ENCODE assay signal across 7 cellular contexts in genomic region chr2:214808481-214808931, GRCh38. TPM values are rescaled to one million over a fixed set of nuclear protein-coding genes. Genes with fewer than 3 reads are reported as not detected.
DNase-seq lines count a peak whose midpoint lies in the region; ATAC-seq and TF ChIP-seq lines count a peak whose summit lies in the region.

No MANE protein-coding gene starts in this region.

- 1 to 3% methylated on average over 6 to 7 of the region's 7 CpGs for WGBS in endodermal cell (ENCODE audit: insufficient coverage in 1 of 2, insufficient read length in 1 of 2), 2 experiments

- H3K27ac ChIP-seq in PC-3 (ENCODE audit: low read length) (peak overlapping the region; percentile 79), endodermal cell (ENCODE audit: low read depth, low read length) (peak overlapping the region; percentile 92), neural cell (ENCODE audit: low read length) (no peak overlapping the region)

- CTCF ChIA-PET in PC-3 (lab: Charles Lee): interaction anchor here (0.5 to 0.7 kb wide), 2 partner anchors 22 to 1205 kb away, joined by 3 to 5 read pairs; no protein-coding TSS in a partner anchor

- no peaks in the 10 kb centered on the region for H3K9me3 Mint-ChIP-seq in endodermal cell

- no peak for TF ChIP-seq EP300 in neural cell (conservative IDR thresholded peaks at IDR 0.05; ENCODE audit: poor library complexity, severe bottlenecking)

- TF ChIP-seq CTCF in PC-3 (conservative IDR thresholded peaks at IDR 0.05; ENCODE audit: low read depth, low read length): no peak
- TF ChIP-seq CTCF in endodermal cell (conservative IDR thresholded peaks at IDR 0.05): no peak
- TF ChIP-seq CTCF in neural cell (IDR thresholded peaks at IDR 0.05; ENCODE audit: poor library complexity, severe bottlenecking): no peak

- intact Hi-C loops in PC-3 (cut with micrococcal nuclease): loop anchor here (5.0 kb wide), 3 partner anchors 116 to 731 kb away; no protein-coding TSS in a partner anchor
- intact Hi-C loops in posterior vena cava (cut with DNase I): no loop called here

- POLR2A ChIA-PET in PC-3 (lab: Charles Lee; ENCODE audit: unreplicated experiment): no interaction called here

- H3K9me3 ChIP-seq in PC-3 (ENCODE audit: low read length): no peaks in the 10 kb centered on the region
- no peaks in the 10 kb centered on the region for H3K9me3 ChIP-seq in endodermal cell (ENCODE audit: control insufficient read depth, low read length)
- no peaks in the 10 kb centered on the region for H3K9me3 ChIP-seq in neural cell (ENCODE audit: low read length)

- H2AFZ ChIP-seq in PC-3 (ENCODE audit: low read length): peak overlapping the region; percentile 99
- no peak overlapping the region for H2AFZ ChIP-seq in neural cell (ENCODE audit: low read depth, low read length)

- H3K4me3 ChIP-seq in PC-3 (ENCODE audit: low read length) (peak overlapping the region; percentile 81), endodermal cell (ENCODE audit: low read length) (peak overlapping the region; percentile 100), neural cell (ENCODE audit: low read length) (peak overlapping the region; percentile 88)

- H3K4me3 Mint-ChIP-seq in endodermal cell: peak overlapping the region; percentile 94

- H3K9ac ChIP-seq in PC-3 (ENCODE audit: low read length) (peak overlapping the region; percentile 95), endodermal cell (ENCODE audit: extremely low read depth, low read length, poor library complexity, severe bottlenecking) (peak overlapping the region; percentile 83), neural cell (ENCODE audit: low read length) (no peak overlapping the region)

- H3K4me1 Mint-ChIP-seq in endodermal cell: peaks cover 37% of the 10 kb centered on the region

- H3K79me2 ChIP-seq in PC-3 (ENCODE audit: low read length): peaks cover 59% of the 10 kb centered on the region
- H3K79me2 ChIP-seq in neural cell (replicated peaks; ENCODE audit: insufficient read depth, low read length): peaks cover 19% of the 10 kb centered on the region

- H3K27ac Mint-ChIP-seq in endodermal cell: peak overlapping the region; percentile 97

- peaks cover 15% of the 10 kb centered on the region for H3K27me3 Mint-ChIP-seq in endodermal cell (ENCODE audit: insufficient read depth)

- no peaks in the 10 kb centered on the region for H3K9me2 ChIP-seq in PC-3 (replicated peaks; ENCODE audit: low read length)
- H3K9me2 ChIP-seq in neural cell (ENCODE audit: insufficient read depth, low read length): no peaks in the 10 kb centered on the region

- peaks cover 28% of the 10 kb centered on the region for H3K4me1 ChIP-seq in PC-3 (ENCODE audit: insufficient read depth, low read length)
- H3K4me1 ChIP-seq in endodermal cell (ENCODE audit: control insufficient read depth, insufficient read depth, low read length): peaks cover 2% of the 10 kb centered on the region

- H3K27me3 ChIP-seq in PC-3 (ENCODE audit: low read length): no peaks in the 10 kb centered on the region
- H3K27me3 ChIP-seq in endodermal cell (ENCODE audit: control insufficient read depth, insufficient read depth, low read length, poor library complexity, severe bottlenecking): no peaks in the 10 kb centered on the region
- peaks cover 11% of the 10 kb centered on the region for H3K27me3 ChIP-seq in neural cell (ENCODE audit: insufficient read depth, low read depth, low read length)

- H3K36me3 Mint-ChIP-seq in endodermal cell (ENCODE audit: low read depth): peaks cover 12% of the 10 kb centered on the region

- ATAC-seq in GM19438 (IDR thresholded peaks at IDR 0.05; ENCODE audit: low read depth, unreplicated experiment): peak; percentile 0
- ATAC-seq in PC-3: no peak
- ATAC-seq in HG02623 (IDR thresholded peaks at IDR 0.05; ENCODE audit: unreplicated experiment): no peak

- peak overlapping the region; percentile 90 for H3K4me2 ChIP-seq in PC-3 (ENCODE audit: low read length)
- H3K4me2 ChIP-seq in neural cell (ENCODE audit: low read length): peak overlapping the region; percentile 70

- BruUV-seq in PC-3 (replicated peaks; lab: Mats Ljungman, UMichigan): no TSS peak

- TF ChIP-seq RAD21 in neural cell (conservative IDR thresholded peaks at IDR 0.05): no peak

- no peaks in the 10 kb centered on the region for H3K36me3 ChIP-seq in PC-3 (ENCODE audit: low read depth, low read length)
- no peaks in the 10 kb centered on the region for H3K36me3 ChIP-seq in endodermal cell (ENCODE audit: control insufficient read depth, insufficient read depth, low read length)
- no peaks in the 10 kb centered on the region for H3K36me3 ChIP-seq in neural cell (ENCODE audit: insufficient read depth, low read length)

- H4K20me1 ChIP-seq in PC-3 (ENCODE audit: low read length): peaks cover 27% of the 10 kb centered on the region
- no peaks in the 10 kb centered on the region for H4K20me1 ChIP-seq in neural cell (ENCODE audit: insufficient read depth)

- DNase-seq in PC-3 (peak; percentile 9), endodermal cell (no peak), DMS153 treated with DMSO at 0.1 percent for 48 hours (lab: John Stamatoyannopoulos, UW; ENCODE audit: unreplicated experiment) (no peak), posterior vena cava (ENCODE audit: low spot score) (no peak)

- no peaks in the 10 kb centered on the region for H3F3A ChIP-seq in PC-3 (ENCODE audit: low read length, unreplicated experiment)
- no peaks in the 10 kb centered on the region for H3F3A ChIP-seq in neural cell (ENCODE audit: insufficient read depth, low read length, poor library complexity, severe bottlenecking)

TF ChIP-seq in neural cell, 6 proteins besides CTCF, POLR2A, EP300 and RAD21:
- no peak for TF ChIP-seq MXI1 (conservative IDR thresholded peaks at IDR 0.05; ENCODE audit: poor library complexity, severe bottlenecking)
- TF ChIP-seq REST (IDR thresholded peaks at IDR 0.05; ENCODE audit: borderline replicate concordance): no peak
- TF ChIP-seq SMC3 (conservative IDR thresholded peaks at IDR 0.05; ENCODE audit: poor library complexity): no peak
- TF ChIP-seq EZH2 (IDR thresholded peaks at IDR 0.05; ENCODE audit: borderline replicate concordance, insufficient read depth, low read length, poor library complexity, severe bottlenecking): no peak
- TF ChIP-seq POLR2AphosphoS5 (IDR thresholded peaks at IDR 0.05): no peak
- TF ChIP-seq TAF1 (IDR thresholded peaks at IDR 0.05; ENCODE audit: low read depth): no peak

RNA-seq across cellular contexts. Expression of gene BARD1, which starts 1.0 kb away (rescaled TPM):
- total RNA-seq in PC-3 (2014; rRNA removed) (20.0 and 30.5 TPM in 2 replicates), endodermal cell (10 to 100 TPM; 22.7 to 35.9 TPM), posterior vena cava (10 to 100 TPM; 19.0 to 19.1 TPM)
- polyA plus RNA-seq in endodermal cell (2013, experiment 1 of 2): 19.8 TPM
- polyA plus RNA-seq in endodermal cell (2013, experiment 2 of 2): 19.6 TPM
- polyA plus RNA-seq in neural cell: 0.57 and 2.8 TPM in 2 replicates
- polyA minus RNA-seq in neural cell: 11.7 and 13.1 TPM in 2 replicates
